9 cellular contexts compared by ENCODE assay signal in genomic region chr5:55231476-55232193, GRCh38. TPM values are rescaled to one million over a fixed set of nuclear protein-coding genes. Genes with fewer than 3 reads are reported as not detected.
DNase-seq lines count a peak whose midpoint lies in the region; ATAC-seq and TF ChIP-seq lines count a peak whose summit lies in the region.
"Had no signal": no experiment of that assay in that cellular context is flagged by ENCODE, and none has a peak within 500 bp of the region (broad histone marks: within the 10 kb centered on the region; RNA-seq: fewer than 3 reads in every experiment).

No MANE protein-coding gene starts in this region.

- CTCF ChIA-PET in OCI-LY7 (lab: Charles Lee; ENCODE audit: unreplicated experiment) = interaction anchor here (1.2 kb wide), 1 partner anchor 79 kb away, joined by 3 read pairs; no protein-coding TSS in a partner anchor

- no peak for ATAC-seq in natural killer cell treated with Interleukin-12 subunit alpha and Interleukin-12 subunit beta and Interleukin-15 and Interleukin-18, amount 100 ng/mL, for 72 hours
- ATAC-seq in GM21825 (IDR thresholded peaks at IDR 0.05; ENCODE audit: unreplicated experiment) (no peak), HG02678 (IDR thresholded peaks at IDR 0.05; ENCODE audit: unreplicated experiment) (no peak)

- no peaks in the 10 kb centered on the region for H3K9me3 Mint-ChIP-seq in natural killer cell treated with Interleukin-12 subunit alpha and Interleukin-12 subunit beta and Interleukin-15 and Interleukin-18, amount 100 ng/mL, for 72 hours

- H3K4me1 ChIP-seq in OCI-LY7 (ENCODE audit: insufficient read depth, low read length, poor library complexity, severe bottlenecking) = peaks cover 17% of the 10 kb centered on the region

- peak overlapping the region in 1 of 2 donors; percentile 50 for H3K27ac Mint-ChIP-seq in natural killer cell treated with Interleukin-12 subunit alpha and Interleukin-12 subunit beta and Interleukin-15 and Interleukin-18, amount 100 ng/mL, for 72 hours

- H3K36me3 ChIP-seq in OCI-LY7 (ENCODE audit: insufficient read depth, low read length) = no peaks in the 10 kb centered on the region

- peaks cover 57 to 71% of the 10 kb centered on the region in 2 donors for H3K27me3 Mint-ChIP-seq in natural killer cell treated with Interleukin-12 subunit alpha and Interleukin-12 subunit beta and Interleukin-15 and Interleukin-18, amount 100 ng/mL, for 72 hours

- peak overlapping the region; percentile 90 for H3K4me3 Mint-ChIP-seq in natural killer cell treated with Interleukin-12 subunit alpha and Interleukin-12 subunit beta and Interleukin-15 and Interleukin-18, amount 100 ng/mL, for 72 hours

- DNase-seq in GM13976 (ENCODE audit: low spot score) (peak; percentile 43), OCI-LY7 (ENCODE audit: low spot score) (no peak), cerebellum (ENCODE audit: low spot score) (peak; percentile 23), SHP77 treated with DMSO at 0.1 percent for 48 hours (lab: John Stamatoyannopoulos, UW) (no peak)
- no peak for DNase-seq in natural killer cell treated with Interleukin-12 subunit alpha and Interleukin-12 subunit beta and Interleukin-15 and Interleukin-18, amount 100 ng/mL, for 72 hours (ENCODE audit: low spot score)

- H3K4me1 Mint-ChIP-seq in natural killer cell treated with Interleukin-12 subunit alpha and Interleukin-12 subunit beta and Interleukin-15 and Interleukin-18, amount 100 ng/mL, for 72 hours (ENCODE audit: low read depth in 2 of 2) = peaks cover 22 to 30% of the 10 kb centered on the region in 2 donors

- in situ Hi-C loops in GM13976 (cut with MboI; ENCODE audit: low sequenced_read_pairs, unreplicated experiment) = no loop called here

- H3K9me3 ChIP-seq in OCI-LY7 (ENCODE audit: low read length) = no peaks in the 10 kb centered on the region

- no peaks in the 10 kb centered on the region for H3K36me3 Mint-ChIP-seq in natural killer cell treated with Interleukin-12 subunit alpha and Interleukin-12 subunit beta and Interleukin-15 and Interleukin-18, amount 100 ng/mL, for 72 hours

- peak overlapping the region; percentile 90; the same call in 1 of the 2 replicates for H3K4me2 ChIP-seq in OCI-LY7 (ENCODE audit: low read length)

- TF ChIP-seq CTCF in GM13976 (IDR thresholded peaks at IDR 0.05; ENCODE audit: borderline replicate concordance, control extremely low read depth, extremely low read depth, insufficient read depth, missing control alignments) (no peak), OCI-LY7 (conservative IDR thresholded peaks at IDR 0.05; ENCODE audit: low read length) (no peak)

- H2AFZ ChIP-seq in OCI-LY7 (ENCODE audit: low read length) = no peak overlapping the region

- H3K4me3 ChIP-seq in OCI-LY7 (ENCODE audit: low read depth, low read length, poor library complexity, severe bottlenecking) = no peak overlapping the region

- intact Hi-C loops in OCI-LY7 (cut with micrococcal nuclease; ENCODE audit: unreplicated experiment) = loop anchor here (2.0 kb wide), 1 partner anchor 59 kb away; the partner anchor contains the start of gene CDC20B

- no TSS peak for BruUV-seq in OCI-LY7 (replicated peaks; lab: Mats Ljungman, UMichigan)

- POLR2A ChIA-PET in OCI-LY7 (lab: Charles Lee) = interaction anchor here (0.7 to 0.9 kb wide), 2 partner anchors 22 to 92 kb away, joined by 3 to 6 read pairs; no protein-coding TSS in a partner anchor

- H3K27ac ChIP-seq in OCI-LY7 (ENCODE audit: low read depth, low read length, poor library complexity, severe bottlenecking) = no peak overlapping the region

- no peaks in the 10 kb centered on the region for H3K9me2 ChIP-seq in OCI-LY7 (ENCODE audit: insufficient read depth, low read length)

- no peaks in the 10 kb centered on the region for H3K79me2 ChIP-seq in OCI-LY7 (ENCODE audit: insufficient read depth, low read depth, low read length)

- 0 out of 2 replicates have a peak, but pooled peaks cover 4% of the 10 kb centered on the region for H4K20me1 ChIP-seq in OCI-LY7 (ENCODE audit: insufficient read depth, low read length)

RNA-seq across cellular contexts. Expression of gene CCNO, which starts 1.8 kb away (rescaled TPM):
- total RNA-seq in OCI-LY7 (2014; rRNA removed; shearing (Covaris generic)) = 1.3 and 2.4 TPM in 2 replicates
- total RNA-seq in OCI-LY7 (2022) (2.3 and 3.3 TPM in 2 replicates), cerebellum (not detected)
- total RNA-seq in natural killer cell treated with Interleukin-12 subunit alpha and Interleukin-12 subunit beta and Interleukin-15 and Interleukin-18, amount 100 ng/mL, for 72 hours = not detected
- total RNA-seq: mononuclear cell had no signal

RNA-seq across cellular contexts. Expression of gene MCIDAS, which starts 4.5 kb away (rescaled TPM):
- not detected in 2 replicates for total RNA-seq in OCI-LY7 (2014; rRNA removed; shearing (Covaris generic))
- 0.21 TPM in 1 of 2 replicates, not detected in the other for total RNA-seq in OCI-LY7 (2022)
- total RNA-seq in cerebellum = not detected
- total RNA-seq in natural killer cell treated with Interleukin-12 subunit alpha and Interleukin-12 subunit beta and Interleukin-15 and Interleukin-18, amount 100 ng/mL, for 72 hours = not detected
- total RNA-seq: mononuclear cell had no signal

RNA-seq across cellular contexts. Expression of gene CDC20B, which starts 58.7 kb away (rescaled TPM):
- total RNA-seq in OCI-LY7 (2014; rRNA removed; shearing (Covaris generic)) = not detected in 2 replicates
- total RNA-seq in OCI-LY7 (2022) (not detected in 2 replicates), cerebellum (0.18 TPM)
- total RNA-seq in natural killer cell treated with Interleukin-12 subunit alpha and Interleukin-12 subunit beta and Interleukin-15 and Interleukin-18, amount 100 ng/mL, for 72 hours = under 1 TPM in 1 of 2 donors, not detected in 1; 0.31 TPM
- total RNA-seq: mononuclear cell, RPMI7951 had no signal

Comparison
In these comparisons a context has a peak if more than half of its experiments do, and no peak if none do; other contexts are left out.
1. DNase-seq: peak in GM13976 (single experiment) and cerebellum (single experiment); none in OCI-LY7 (single experiment), natural killer cell treated with Interleukin-12 subunit alpha and Interleukin-12 subunit beta and Interleukin-15 and Interleukin-18, amount 100 ng/mL, for 72 hours (single experiment) and SHP77 treated with DMSO at 0.1 percent for 48 hours (single experiment).